18 cellular contexts compared by ENCODE assay signal in the genomic region with DNA sequence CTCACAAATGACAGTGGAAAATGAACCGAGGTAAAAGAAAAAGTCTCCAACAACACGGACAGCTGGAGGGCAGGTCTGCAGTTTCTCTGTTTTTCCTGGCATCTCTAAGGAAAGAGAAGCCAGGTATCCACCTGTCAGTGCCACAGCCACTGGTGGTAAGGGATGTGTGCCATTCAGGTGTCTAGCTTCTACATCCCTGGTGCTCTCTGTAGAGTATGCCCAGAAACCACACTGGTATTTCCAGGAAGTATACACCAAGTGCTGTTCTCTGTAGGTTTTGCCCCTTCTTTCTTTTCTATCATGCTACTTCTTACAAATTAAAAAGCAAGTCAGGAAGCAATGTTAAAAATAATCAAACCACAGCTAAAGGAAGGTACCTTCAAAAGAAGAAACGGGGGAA. TPM values are rescaled to one million over a fixed set of nuclear protein-coding genes. Genes with fewer than 3 reads are reported as not detected.
A peak's percentile ranks its signal among the peaks of the same experiment; 100 is the strongest.
DNase-seq lines count a peak whose midpoint lies in the region; ATAC-seq and TF ChIP-seq lines count a peak whose summit lies in the region.
"Had no signal": no experiment of that assay in that cellular context is flagged by ENCODE, and none has a peak within 500 bp of the region (broad histone marks: within the 10 kb centered on the region; RNA-seq: fewer than 3 reads in every experiment).

No MANE protein-coding gene starts in this region.

- DNase-seq in activated naive CD4-positive, alpha-beta T cell treated with anti-CD3 and anti-CD28 coated beads for 36 hours, result peak; percentile 41
- DNase-seq in activated naive CD4-positive, alpha-beta T cell (lab: John Stamatoyannopoulos, UW), result no peak
- DNase-seq in activated naive CD8-positive, alpha-beta T cell treated with anti-CD3 and anti-CD28 coated beads, Interleukin-2, amount 10 ng/mL, durations not matched to agents 7 days and 5 days, result no peak
- DNase-seq in type B pancreatic cell (ENCODE audit: extremely low spot score, unreplicated experiment), result no peak
- DNase-seq in LoVo (ENCODE audit: low spot score), result no peak
- DNase-seq in adrenal gland, result no peak
- DNase-seq in NCI-H2029 treated with DMSO at 0.1 percent for 48 hours (lab: John Stamatoyannopoulos, UW), result no peak
- DNase-seq: dermis blood vessel endothelial cell, gastrocnemius medialis, GF-D8, GM23248, left colon, midbrain, NCI-H187 treated with DMSO at 0.1 percent for 48 hours, retina, SIG-M5 had no signal

- no peaks in the 10 kb centered on the region for H3K36me3 Mint-ChIP-seq in activated naive CD4-positive, alpha-beta T cell treated with anti-CD3 and anti-CD28 coated beads for 36 hours (ENCODE audit: low read depth)
- H3K36me3 Mint-ChIP-seq in T-helper 1 cell treated with Interleukin-12 subunit alpha and Interleukin-12 subunit beta and Interleukin-4 antibody, amounts not matched to agents 30 μg/mL and 1 μg/mL, for 36 hours (ENCODE audit: low read depth), result no peaks in the 10 kb centered on the region
- no peaks in the 10 kb centered on the region for H3K36me3 Mint-ChIP-seq in activated naive CD8-positive, alpha-beta T cell treated with anti-CD3 and anti-CD28 coated beads, Interleukin-2, amount 10 ng/mL, durations not matched to agents 7 days and 5 days
- H3K36me3 Mint-ChIP-seq in type B pancreatic cell, result no peaks in the 10 kb centered on the region
- H3K36me3 Mint-ChIP-seq: IgD-negative memory B cell had no signal

- CTCF ChIA-PET in activated naive CD4-positive, alpha-beta T cell treated with anti-CD3 and anti-CD28 coated beads for 36 hours (lab: Charles Lee), result interaction anchor here (0.9 to 8.5 kb wide), 9 partner anchors 9 to 89 kb away, joined by 3 to 95 read pairs (median 4); no protein-coding TSS in a partner anchor

- H3K9me3 ChIP-seq in adrenal gland (replicated peaks in 1 of 3), result no peaks in the 10 kb centered on the region
- H3K9me3 ChIP-seq: gastrocnemius medialis had no signal

- H3K4me1 Mint-ChIP-seq in activated naive CD4-positive, alpha-beta T cell treated with anti-CD3 and anti-CD28 coated beads for 36 hours (ENCODE audit: low read depth), result peaks cover 83% of the 10 kb centered on the region
- H3K4me1 Mint-ChIP-seq in T-helper 1 cell treated with Interleukin-12 subunit alpha and Interleukin-12 subunit beta and Interleukin-4 antibody, amounts not matched to agents 30 μg/mL and 1 μg/mL, for 36 hours (ENCODE audit: low read depth), result peaks cover 47% of the 10 kb centered on the region
- peaks cover 60% of the 10 kb centered on the region for H3K4me1 Mint-ChIP-seq in activated naive CD8-positive, alpha-beta T cell treated with anti-CD3 and anti-CD28 coated beads, Interleukin-2, amount 10 ng/mL, durations not matched to agents 7 days and 5 days
- peaks cover 11% of the 10 kb centered on the region for H3K4me1 Mint-ChIP-seq in type B pancreatic cell (ENCODE audit: unreplicated experiment)

- no peaks in the 10 kb centered on the region for H3K27me3 Mint-ChIP-seq in activated naive CD4-positive, alpha-beta T cell treated with anti-CD3 and anti-CD28 coated beads for 36 hours (ENCODE audit: low read depth)
- H3K27me3 Mint-ChIP-seq in T-helper 1 cell treated with Interleukin-12 subunit alpha and Interleukin-12 subunit beta and Interleukin-4 antibody, amounts not matched to agents 30 μg/mL and 1 μg/mL, for 36 hours (ENCODE audit: low read depth), result no peaks in the 10 kb centered on the region
- no peaks in the 10 kb centered on the region for H3K27me3 Mint-ChIP-seq in activated naive CD8-positive, alpha-beta T cell treated with anti-CD3 and anti-CD28 coated beads, Interleukin-2, amount 10 ng/mL, durations not matched to agents 7 days and 5 days
- H3K27me3 Mint-ChIP-seq in type B pancreatic cell, result no peaks in the 10 kb centered on the region

- H3K27ac ChIP-seq in adrenal gland, result no peak overlapping the region
- H3K27ac ChIP-seq: gastrocnemius medialis, GM23248 had no signal

- intact Hi-C loops in activated naive CD4-positive, alpha-beta T cell treated with anti-CD3 and anti-CD28 coated beads for 36 hours (cut with micrococcal nuclease), result loop anchor here (5.0 kb wide), 1 partner anchor 672 kb away; no protein-coding TSS in a partner anchor
- intact Hi-C loops in adrenal gland (cut with DNase I), result no loop called here

- H3K27me3 ChIP-seq in adrenal gland, result no peaks in the 10 kb centered on the region
- H3K27me3 ChIP-seq: gastrocnemius medialis had no signal

- WGBS in adrenal gland, 4 donors, result 79 to 86% (median 83%) methylated on average over 3 of the region's 3 CpGs

- POLR2A ChIA-PET in activated naive CD8-positive, alpha-beta T cell treated with anti-CD3 and anti-CD28 coated beads, Interleukin-2, amount 10 ng/mL, durations not matched to agents 7 days and 5 days (lab: Charles Lee), result interaction anchor here (0.6 to 1.6 kb wide), 2 partner anchors 9 to 10 kb away, joined by 3 to 11 read pairs; no protein-coding TSS in a partner anchor

- TF ChIP-seq POLR2A in adrenal gland (IDR thresholded peaks at IDR 0.05), result no peak

- H3K27ac Mint-ChIP-seq in activated naive CD4-positive, alpha-beta T cell treated with anti-CD3 and anti-CD28 coated beads for 36 hours, result peak overlapping the region; percentile 99
- peak overlapping the region; percentile 29 for H3K27ac Mint-ChIP-seq in T-helper 1 cell treated with Interleukin-12 subunit alpha and Interleukin-12 subunit beta and Interleukin-4 antibody, amounts not matched to agents 30 μg/mL and 1 μg/mL, for 36 hours
- H3K27ac Mint-ChIP-seq in activated naive CD8-positive, alpha-beta T cell treated with anti-CD3 and anti-CD28 coated beads, Interleukin-2, amount 10 ng/mL, durations not matched to agents 7 days and 5 days, result peak overlapping the region; percentile 93
- H3K27ac Mint-ChIP-seq in type B pancreatic cell, result peak overlapping the region; percentile 55

- ATAC-seq in activated naive CD8-positive, alpha-beta T cell treated with anti-CD3 and anti-CD28 coated beads, Interleukin-2, amount 10 ng/mL, durations not matched to agents 7 days and 5 days (ENCODE audit: low read depth), result peak; percentile 72
- ATAC-seq: gastrocnemius medialis, left colon had no signal

- peaks cover 25 to 42% of the 10 kb centered on the region in 2 donors for H3K4me1 ChIP-seq in adrenal gland (replicated peaks in 1 of 2)
- H3K4me1 ChIP-seq: gastrocnemius medialis had no signal

- H3K36me3 ChIP-seq in adrenal gland (replicated peaks in 1 of 2), result no peaks in the 10 kb centered on the region
- H3K36me3 ChIP-seq: gastrocnemius medialis had no signal

- TF ChIP-seq CTCF in type B pancreatic cell (conservative IDR thresholded peaks at IDR 0.05) (no peak), adrenal gland (IDR thresholded peaks at IDR 0.05) (no peak)

- H3K4me3 ChIP-seq in adrenal gland, result no peak overlapping the region
- H3K4me3 ChIP-seq: gastrocnemius medialis, GM23248 had no signal

- peak overlapping the region; percentile 72 for H3K4me3 Mint-ChIP-seq in activated naive CD4-positive, alpha-beta T cell treated with anti-CD3 and anti-CD28 coated beads for 36 hours
- peak overlapping the region; percentile 23 for H3K4me3 Mint-ChIP-seq in T-helper 1 cell treated with Interleukin-12 subunit alpha and Interleukin-12 subunit beta and Interleukin-4 antibody, amounts not matched to agents 30 μg/mL and 1 μg/mL, for 36 hours
- peak overlapping the region; percentile 77 for H3K4me3 Mint-ChIP-seq in activated naive CD8-positive, alpha-beta T cell treated with anti-CD3 and anti-CD28 coated beads, Interleukin-2, amount 10 ng/mL, durations not matched to agents 7 days and 5 days
- no peak overlapping the region for H3K4me3 Mint-ChIP-seq in type B pancreatic cell

- H3K9me3 Mint-ChIP-seq in activated naive CD4-positive, alpha-beta T cell treated with anti-CD3 and anti-CD28 coated beads for 36 hours, result no peaks in the 10 kb centered on the region
- H3K9me3 Mint-ChIP-seq in T-helper 1 cell treated with Interleukin-12 subunit alpha and Interleukin-12 subunit beta and Interleukin-4 antibody, amounts not matched to agents 30 μg/mL and 1 μg/mL, for 36 hours, result no peaks in the 10 kb centered on the region
- no peaks in the 10 kb centered on the region for H3K9me3 Mint-ChIP-seq in activated naive CD8-positive, alpha-beta T cell treated with anti-CD3 and anti-CD28 coated beads, Interleukin-2, amount 10 ng/mL, durations not matched to agents 7 days and 5 days
- no peaks in the 10 kb centered on the region for H3K9me3 Mint-ChIP-seq in type B pancreatic cell
- H3K9me3 Mint-ChIP-seq: IgD-negative memory B cell had no signal

RNA-seq across cellular contexts. Expression of a gene that starts 7.6 kb away (rescaled TPM):
- total RNA-seq in activated naive CD4-positive, alpha-beta T cell treated with anti-CD3 and anti-CD28 coated beads for 36 hours, result 100 to 1,000 TPM; 153 to 157 TPM
- total RNA-seq in activated naive CD8-positive, alpha-beta T cell treated with anti-CD3 and anti-CD28 coated beads, Interleukin-2, amount 10 ng/mL, durations not matched to agents 7 days and 5 days, result 10 to 100 TPM; 57.9 to 59.2 TPM
- total RNA-seq in type B pancreatic cell (ENCODE audit: low replicate concordance) (63.2 and 75.6 TPM in 2 replicates), adrenal gland (100 to 1,000 TPM in 2 of 8 donors, 10 to 100 TPM in 6; 40.1 to 117 (median 79.3) TPM)
- polyA plus RNA-seq in adrenal gland, result 100 to 1,000 TPM in 1 of 3 donors, 10 to 100 TPM in 2; 13.5 to 108 (median 19.7) TPM

Comparison
In these comparisons a context has a peak if more than half of its experiments do, and no peak if none do; other contexts are left out.
1. H3K27ac Mint-ChIP-seq: peak in every context shown above with its lines; median percentile 99 in activated naive CD4-positive, alpha-beta T cell treated with anti-CD3 and anti-CD28 coated beads for 36 hours; 93 in activated naive CD8-positive, alpha-beta T cell treated with anti-CD3 and anti-CD28 coated beads, Interleukin-2, amount 10 ng/mL, durations not matched to agents 7 days and 5 days; 55 in type B pancreatic cell; 29 in T-helper 1 cell treated with Interleukin-12 subunit alpha and Interleukin-12 subunit beta and Interleukin-4 antibody, amounts not matched to agents 30 μg/mL and 1 μg/mL, for 36 hours.